24 cellular contexts compared by ENCODE assay signal in the genomic region with DNA sequence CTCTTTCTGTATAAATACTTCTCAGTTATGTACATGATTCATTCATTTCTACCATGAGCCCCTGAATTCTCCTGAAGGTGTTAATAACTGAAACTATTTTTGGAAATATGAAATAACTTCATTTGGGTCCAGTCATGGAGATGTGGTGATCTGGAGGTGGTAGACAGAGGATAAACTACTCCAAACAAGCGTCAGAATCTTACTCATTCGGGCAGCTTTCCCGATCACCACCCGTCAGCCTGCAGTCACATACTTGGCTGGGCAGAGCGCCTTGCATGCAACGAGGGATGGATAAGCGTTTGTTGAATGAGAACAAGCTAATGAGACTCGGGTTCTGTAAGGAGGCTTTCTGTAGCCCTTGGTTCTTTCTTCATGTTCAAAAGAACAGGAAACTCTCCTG.
DNase-seq lines count a peak whose midpoint lies in the region; ATAC-seq, FAIRE-seq and TF ChIP-seq lines count a peak whose summit lies in the region.
"Had no signal": no experiment of that assay in that cellular context is flagged by ENCODE, and none has a peak within 500 bp of the region (broad histone marks: within the 10 kb centered on the region; RNA-seq: fewer than 3 reads in every experiment).

No MANE protein-coding gene starts in this region.

- H2AFZ ChIP-seq in fibroblast of lung (ENCODE audit: low read length): no peak overlapping the region

- no peak overlapping the region for H3K4me3 Mint-ChIP-seq in T-cell
- no peak overlapping the region for H3K4me3 Mint-ChIP-seq in chondrocyte (ENCODE audit: unreplicated experiment)
- H3K4me3 Mint-ChIP-seq: CD4-positive, alpha-beta T cell had no signal

- H3K27ac Mint-ChIP-seq in T-cell (no peak overlapping the region), chondrocyte (ENCODE audit: unreplicated experiment) (no peak overlapping the region)
- H3K27ac Mint-ChIP-seq: CD4-positive, alpha-beta T cell had no signal

- H3K36me3 ChIP-seq in fibroblast of lung (ENCODE audit: control insufficient read depth, insufficient read depth, low read length): no peaks in the 10 kb centered on the region
- H3K36me3 ChIP-seq: BLaER1, HAP-1, Peyer's patch had no signal

- H3K4me2 ChIP-seq in fibroblast of lung (ENCODE audit: extremely low read depth, insufficient read depth, low read length): no peak overlapping the region
- H3K4me2 ChIP-seq: BLaER1 had no signal

- no peaks in the 10 kb centered on the region for H3K9me3 ChIP-seq in fibroblast of lung (ENCODE audit: control insufficient read depth, insufficient read depth, low read depth, low read length)
- H3K9me3 ChIP-seq: HAP-1, Peyer's patch had no signal

- peaks cover 0 to 3% (median 0%) of the 10 kb centered on the region in 3 donors for H3K9me3 Mint-ChIP-seq in T-cell
- no peaks in the 10 kb centered on the region for H3K9me3 Mint-ChIP-seq in chondrocyte (ENCODE audit: low read depth)
- H3K9me3 Mint-ChIP-seq: CD4-positive, alpha-beta T cell had no signal

- no peak for FAIRE-seq in D721Med (lab: Jason Lieb, UNC)
- FAIRE-seq: GM12878 had no signal

- CTCF ChIA-PET in T-cell (lab: Charles Lee): no interaction called here

- no peaks in the 10 kb centered on the region for H3K79me2 ChIP-seq in fibroblast of lung (ENCODE audit: control insufficient read depth, insufficient read depth, low read length)

- H3K36me3 Mint-ChIP-seq in T-cell: peaks cover 28% of the 10 kb centered on the region
- no peaks in the 10 kb centered on the region for H3K36me3 Mint-ChIP-seq in chondrocyte (ENCODE audit: low read depth)

- no peak overlapping the region for H3K4me3 ChIP-seq in fibroblast of lung (replicated peaks in 1 of 4; ENCODE audit: control extremely low read depth in 1 of 4, insufficient read depth in 1 of 4, low read depth in 3 of 4, low read length in 4 of 4)
- H3K4me3 ChIP-seq: BLaER1, GM12878, HAP-1, Peyer's patch had no signal

- H3K4me1 Mint-ChIP-seq in T-cell (peaks cover 0 to 4% (median 3%) of the 10 kb centered on the region in 3 donors), chondrocyte (ENCODE audit: low read depth) (peaks cover 21% of the 10 kb centered on the region)

- DNase-seq in M059J (ENCODE audit: low read depth) (peak; percentile 66), fibroblast of lung (ENCODE audit: low read depth in 2 of 2) (peak; percentile 14 to 82), occipital lobe (lab: John Stamatoyannopoulos, UW) (peak; percentile 35), H4 (ENCODE audit: low spot score) (no peak), D721Med (ENCODE audit: insufficient read length, low spot score) (no peak), T-cell (no peak), chondrocyte (ENCODE audit: low spot score) (no peak)
- DNase-seq: CD4-positive, alpha-beta T cell; COR-L47; DMS 273 treated with DMSO at 0.1 percent for 48 hours; DMS79 treated with DMSO at 0.1 percent for 48 hours; KG1; MV-4-11; NCI-H1105 treated with DMSO at 0.1 percent for 48 hours; NCI-H1694; NCI-H2081; NCI-H2171; NCI-H345; NCI-H524; NCI-H82; Peyer's patch had no signal

- H3K27me3 Mint-ChIP-seq in T-cell: no peaks in the 10 kb centered on the region
- H3K27me3 Mint-ChIP-seq in chondrocyte (ENCODE audit: low read depth): no peaks in the 10 kb centered on the region
- H3K27me3 Mint-ChIP-seq: CD4-positive, alpha-beta T cell had no signal

- no peak for TF ChIP-seq CTCF in fibroblast of lung (conservative IDR thresholded peaks at IDR 0.05 in 1 of 2, IDR thresholded peaks at IDR 0.05 in 1 of 2; ENCODE audit: low read depth in 1 of 2, low read length in 2 of 2)
- no peak for TF ChIP-seq CTCF in D721Med (IDR thresholded peaks at IDR 0.05; ENCODE audit: insufficient read depth, missing control alignments)
- TF ChIP-seq CTCF in chondrocyte (IDR thresholded peaks at IDR 0.05): no peak

- no peaks in the 10 kb centered on the region for H3K27me3 ChIP-seq in fibroblast of lung (ENCODE audit: control insufficient read depth, insufficient read depth, low read length)
- H3K27me3 ChIP-seq: BLaER1, Peyer's patch had no signal

- H3K9ac ChIP-seq in fibroblast of lung (ENCODE audit: insufficient read depth, low read length): no peak overlapping the region
- H3K9ac ChIP-seq: BLaER1 had no signal

- POLR2A ChIA-PET in T-cell (lab: Charles Lee): no interaction called here

- H3K27ac ChIP-seq in fibroblast of lung (ENCODE audit: insufficient read depth, low read length): no peak overlapping the region
- H3K27ac ChIP-seq: BLaER1, Peyer's patch had no signal

- ATAC-seq in T-cell (replicated peaks in 1 of 4): no peak
- ATAC-seq: GM12878 had no signal

- H4K20me1 ChIP-seq in fibroblast of lung (ENCODE audit: control insufficient read depth, extremely low read depth, insufficient read depth, low read length): no peaks in the 10 kb centered on the region
- H4K20me1 ChIP-seq: BLaER1 had no signal

- H3K4me1 ChIP-seq in fibroblast of lung (ENCODE audit: control insufficient read depth, extremely low read depth, insufficient read depth, low read length): no peaks in the 10 kb centered on the region
- H3K4me1 ChIP-seq: BLaER1, HAP-1, Peyer's patch had no signal

Comparison
In these comparisons a context has a peak if more than half of its experiments do, and no peak if none do; other contexts are left out.
1. DNase-seq: peak in M059J (single experiment), fibroblast of lung (2 of 2) and occipital lobe (single experiment); none in H4 (single experiment), D721Med (single experiment), T-cell (0 of 34) and chondrocyte (single experiment).